ENCODE assay signal across 8 cellular contexts in genomic region chr5:1522601-1523479, GRCh38. TPM values are rescaled to one million over a fixed set of nuclear protein-coding genes. Genes with fewer than 3 reads are reported as not detected.
DNase-seq lines count a peak whose midpoint lies in the region; ATAC-seq and TF ChIP-seq lines count a peak whose summit lies in the region.

No MANE protein-coding gene starts in this region.

- intact Hi-C loops in mucosa of descending colon (cut with DNase I, micrococcal nuclease): loop anchor here in 1 of 2 donors (10.0 kb wide), 1 partner anchor 1148 kb away; no protein-coding TSS in a partner anchor

- peaks cover 16% of the 10 kb centered on the region for H3K36me3 ChIP-seq in ectodermal cell (ENCODE audit: control insufficient read depth, insufficient read depth, low read length)
- H3K36me3 ChIP-seq in mucosa of descending colon (ENCODE audit: low read depth): no peaks in the 10 kb centered on the region
- no peaks in the 10 kb centered on the region for H3K36me3 ChIP-seq in urinary bladder (ENCODE audit: insufficient read depth)

- peak; percentile 21 for DNase-seq in activated naive CD4-positive, alpha-beta T cell treated with Interleukin-2 at 50 U/mL for 16 hours
- no peak for DNase-seq in activated naive CD4-positive, alpha-beta T cell treated with anti-CD3 and anti-CD28 coated beads, Interleukin-2, amount 50 U/mL, for 16 hours
- peak; percentile 51 for DNase-seq in RPMI8226
- peak; percentile 18 to 62 (median 57) for DNase-seq in mucosa of descending colon
- DNase-seq in Kasumi-1 (lab: John Stamatoyannopoulos, UW): no peak
- no peak for DNase-seq in SHP77 treated with DMSO at 0.1 percent for 48 hours (lab: John Stamatoyannopoulos, UW)

- H3K4me1 ChIP-seq in ectodermal cell (ENCODE audit: control insufficient read depth, insufficient read depth, low read length): peaks cover 6% of the 10 kb centered on the region
- H3K4me1 ChIP-seq in mucosa of descending colon (ENCODE audit: low read depth): peaks cover 12% of the 10 kb centered on the region
- H3K4me1 ChIP-seq in urinary bladder (ENCODE audit: insufficient read depth): no peaks in the 10 kb centered on the region

- H3K4me3 ChIP-seq in ectodermal cell (ENCODE audit: insufficient read depth, low read depth, low read length) (peak overlapping the region; percentile 64), mucosa of descending colon (peak overlapping the region; percentile 51), urinary bladder (ENCODE audit: low read depth, low read length) (peak overlapping the region; percentile 96)

- no peak for TF ChIP-seq CTCF in mucosa of descending colon (IDR thresholded peaks at IDR 0.05)

- H3K27me3 ChIP-seq in ectodermal cell (ENCODE audit: control insufficient read depth, insufficient read depth, low read length, poor library complexity, severe bottlenecking): peaks cover 6% of the 10 kb centered on the region

- H3K9me3 ChIP-seq in ectodermal cell (ENCODE audit: control insufficient read depth, low read length) (no peaks in the 10 kb centered on the region), mucosa of descending colon (no peaks in the 10 kb centered on the region)

- peak; percentile 33 for ATAC-seq in mucosa of descending colon

- 1% methylated on average over 63 of the region's 63 CpGs for WGBS in ectodermal cell, 2 experiments
- WGBS in urinary bladder: 5% methylated on average over 63 of the region's 63 CpGs

- H3K27ac ChIP-seq in ectodermal cell (ENCODE audit: insufficient read depth, low read depth, low read length, poor library complexity, severe bottlenecking) (no peak overlapping the region), urinary bladder (ENCODE audit: low read depth) (no peak overlapping the region)

RNA-seq across cellular contexts. Expression of gene LPCAT1, which starts 0.9 kb away (rescaled TPM):
- polyA plus RNA-seq in ectodermal cell (2013, experiment 1 of 4): 119 TPM
- polyA plus RNA-seq in ectodermal cell (2013, experiment 2 of 4): 100 TPM
- 67.6 TPM for polyA plus RNA-seq in ectodermal cell (2013, experiment 3 of 4)
- 78.1 TPM for polyA plus RNA-seq in ectodermal cell (2013, experiment 4 of 4)
- 10 to 100 TPM in 2 of 3 donors, 1 to 10 TPM in 1; 6.7 to 27.2 (median 26.0) TPM for total RNA-seq in mucosa of descending colon
- 31.4 TPM for total RNA-seq in urinary bladder
- polyA plus RNA-seq in urinary bladder: 32.9 TPM

Comparison
In these comparisons a context has a peak if more than half of its experiments do, and no peak if none do; other contexts are left out.
1. DNase-seq: peak in activated naive CD4-positive, alpha-beta T cell treated with Interleukin-2 at 50 U/mL for 16 hours (single experiment), RPMI8226 (single experiment) and mucosa of descending colon (3 of 3); none in activated naive CD4-positive, alpha-beta T cell treated with anti-CD3 and anti-CD28 coated beads, Interleukin-2, amount 50 U/mL, for 16 hours (single experiment), Kasumi-1 (0 of 2) and SHP77 treated with DMSO at 0.1 percent for 48 hours (single experiment).
2. Peak in every context shown above with its lines, with median percentiles within 50 percentile points of each other: H3K4me3 ChIP-seq.